In genomic region chr16:85309656-85310587, GRCh38 we compare ENCODE assay signal across 1 cellular context.
TF ChIP-seq lines count a peak whose summit lies in the region.

No MANE protein-coding gene starts in this region.

TF ChIP-seq in HepG2, 621 proteins besides CTCF, POLR2A, EP300 and RAD21 (continued from another document):
- TF ChIP-seq, protein P1, sequence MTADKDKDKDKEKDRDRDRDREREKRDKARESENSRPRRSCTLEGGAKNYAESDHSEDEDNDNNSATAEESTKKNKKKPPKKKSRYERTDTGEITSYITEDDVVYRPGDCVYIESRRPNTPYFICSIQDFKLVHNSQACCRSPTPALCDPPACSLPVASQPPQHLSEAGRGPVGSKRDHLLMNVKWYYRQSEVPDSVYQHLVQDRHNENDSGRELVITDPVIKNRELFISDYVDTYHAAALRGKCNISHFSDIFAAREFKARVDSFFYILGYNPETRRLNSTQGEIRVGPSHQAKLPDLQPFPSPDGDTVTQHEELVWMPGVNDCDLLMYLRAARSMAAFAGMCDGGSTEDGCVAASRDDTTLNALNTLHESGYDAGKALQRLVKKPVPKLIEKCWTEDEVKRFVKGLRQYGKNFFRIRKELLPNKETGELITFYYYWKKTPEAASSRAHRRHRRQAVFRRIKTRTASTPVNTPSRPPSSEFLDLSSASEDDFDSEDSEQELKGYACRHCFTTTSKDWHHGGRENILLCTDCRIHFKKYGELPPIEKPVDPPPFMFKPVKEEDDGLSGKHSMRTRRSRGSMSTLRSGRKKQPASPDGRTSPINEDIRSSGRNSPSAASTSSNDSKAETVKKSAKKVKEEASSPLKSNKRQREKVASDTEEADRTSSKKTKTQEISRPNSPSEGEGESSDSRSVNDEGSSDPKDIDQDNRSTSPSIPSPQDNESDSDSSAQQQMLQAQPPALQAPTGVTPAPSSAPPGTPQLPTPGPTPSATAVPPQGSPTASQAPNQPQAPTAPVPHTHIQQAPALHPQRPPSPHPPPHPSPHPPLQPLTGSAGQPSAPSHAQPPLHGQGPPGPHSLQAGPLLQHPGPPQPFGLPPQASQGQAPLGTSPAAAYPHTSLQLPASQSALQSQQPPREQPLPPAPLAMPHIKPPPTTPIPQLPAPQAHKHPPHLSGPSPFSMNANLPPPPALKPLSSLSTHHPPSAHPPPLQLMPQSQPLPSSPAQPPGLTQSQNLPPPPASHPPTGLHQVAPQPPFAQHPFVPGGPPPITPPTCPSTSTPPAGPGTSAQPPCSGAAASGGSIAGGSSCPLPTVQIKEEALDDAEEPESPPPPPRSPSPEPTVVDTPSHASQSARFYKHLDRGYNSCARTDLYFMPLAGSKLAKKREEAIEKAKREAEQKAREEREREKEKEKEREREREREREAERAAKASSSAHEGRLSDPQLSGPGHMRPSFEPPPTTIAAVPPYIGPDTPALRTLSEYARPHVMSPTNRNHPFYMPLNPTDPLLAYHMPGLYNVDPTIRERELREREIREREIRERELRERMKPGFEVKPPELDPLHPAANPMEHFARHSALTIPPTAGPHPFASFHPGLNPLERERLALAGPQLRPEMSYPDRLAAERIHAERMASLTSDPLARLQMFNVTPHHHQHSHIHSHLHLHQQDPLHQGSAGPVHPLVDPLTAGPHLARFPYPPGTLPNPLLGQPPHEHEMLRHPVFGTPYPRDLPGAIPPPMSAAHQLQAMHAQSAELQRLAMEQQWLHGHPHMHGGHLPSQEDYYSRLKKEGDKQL (CRISPR knock-in tag; IDR thresholded peaks at IDR 0.05; ENCODE audit: low read depth), result no peak
- TF ChIP-seq, protein P2, sequence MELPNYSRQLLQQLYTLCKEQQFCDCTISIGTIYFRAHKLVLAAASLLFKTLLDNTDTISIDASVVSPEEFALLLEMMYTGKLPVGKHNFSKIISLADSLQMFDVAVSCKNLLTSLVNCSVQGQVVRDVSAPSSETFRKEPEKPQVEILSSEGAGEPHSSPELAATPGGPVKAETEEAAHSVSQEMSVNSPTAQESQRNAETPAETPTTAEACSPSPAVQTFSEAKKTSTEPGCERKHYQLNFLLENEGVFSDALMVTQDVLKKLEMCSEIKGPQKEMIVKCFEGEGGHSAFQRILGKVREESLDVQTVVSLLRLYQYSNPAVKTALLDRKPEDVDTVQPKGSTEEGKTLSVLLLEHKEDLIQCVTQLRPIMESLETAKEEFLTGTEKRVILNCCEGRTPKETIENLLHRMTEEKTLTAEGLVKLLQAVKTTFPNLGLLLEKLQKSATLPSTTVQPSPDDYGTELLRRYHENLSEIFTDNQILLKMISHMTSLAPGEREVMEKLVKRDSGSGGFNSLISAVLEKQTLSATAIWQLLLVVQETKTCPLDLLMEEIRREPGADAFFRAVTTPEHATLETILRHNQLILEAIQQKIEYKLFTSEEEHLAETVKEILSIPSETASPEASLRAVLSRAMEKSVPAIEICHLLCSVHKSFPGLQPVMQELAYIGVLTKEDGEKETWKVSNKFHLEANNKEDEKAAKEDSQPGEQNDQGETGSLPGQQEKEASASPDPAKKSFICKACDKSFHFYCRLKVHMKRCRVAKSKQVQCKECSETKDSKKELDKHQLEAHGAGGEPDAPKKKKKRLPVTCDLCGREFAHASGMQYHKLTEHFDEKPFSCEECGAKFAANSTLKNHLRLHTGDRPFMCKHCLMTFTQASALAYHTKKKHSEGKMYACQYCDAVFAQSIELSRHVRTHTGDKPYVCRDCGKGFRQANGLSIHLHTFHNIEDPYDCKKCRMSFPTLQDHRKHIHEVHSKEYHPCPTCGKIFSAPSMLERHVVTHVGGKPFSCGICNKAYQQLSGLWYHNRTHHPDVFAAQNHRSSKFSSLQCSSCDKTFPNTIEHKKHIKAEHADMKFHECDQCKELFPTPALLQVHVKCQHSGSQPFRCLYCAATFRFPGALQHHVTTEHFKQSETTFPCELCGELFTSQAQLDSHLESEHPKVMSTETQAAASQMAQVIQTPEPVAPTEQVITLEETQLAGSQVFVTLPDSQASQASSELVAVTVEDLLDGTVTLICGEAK (IDR thresholded peaks at IDR 0.05), result no peak
- TF ChIP-seq, protein P2 (CRISPR knock-in tag; IDR thresholded peaks at IDR 0.05), result peak; percentile 36; the same call in 1 of the 2 replicates
- TF ChIP-seq ZNF629 (CRISPR knock-in tag; conservative IDR thresholded peaks at IDR 0.05) (peak; percentile 91), ZKSCAN5 (CRISPR knock-in tag; IDR thresholded peaks at IDR 0.05) (no peak), ZNF343 (CRISPR knock-in tag; IDR thresholded peaks at IDR 0.05) (no peak), ZNF276 (CRISPR knock-in tag; IDR thresholded peaks at IDR 0.05; ENCODE audit: low read depth) (no peak), HNRNPL (IDR thresholded peaks at IDR 0.05; ENCODE audit: low read depth, low read length) (peak; percentile 97), ZNF687 (CRISPR knock-in tag; IDR thresholded peaks at IDR 0.05) (peak; percentile 47), SNRNP70 (IDR thresholded peaks at IDR 0.05; ENCODE audit: low read depth, low read length) (no peak)
